ENCODE assay signal across 21 cellular contexts in the genomic region with DNA sequence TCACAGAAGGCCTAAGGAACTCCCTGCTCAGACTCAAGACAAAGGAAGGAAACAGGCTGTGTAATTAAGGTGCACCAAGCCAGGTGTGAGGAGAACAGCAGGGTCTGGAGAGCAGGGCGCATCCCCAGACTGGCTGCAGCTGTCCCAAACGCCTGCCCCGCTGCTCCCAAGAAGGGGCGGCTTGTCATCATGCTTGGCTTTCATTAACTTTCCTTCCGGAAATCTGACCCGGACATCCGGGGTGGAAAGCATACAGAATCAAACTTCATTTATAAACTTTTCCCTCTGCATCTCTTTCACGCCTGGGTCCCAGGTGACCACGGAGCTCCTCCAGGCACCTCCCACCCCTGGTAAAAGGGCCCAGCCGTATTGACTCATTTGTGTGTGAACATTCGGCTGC. TPM values are rescaled to one million over a fixed set of nuclear protein-coding genes. Genes with fewer than 3 reads are reported as not detected.
A peak's percentile ranks its signal among the peaks of the same experiment; 100 is the strongest.
DNase-seq lines count a peak whose midpoint lies in the region; ATAC-seq, FAIRE-seq and TF ChIP-seq lines count a peak whose summit lies in the region.
"Had no signal": no experiment of that assay in that cellular context is flagged by ENCODE, and none has a peak within 500 bp of the region (broad histone marks: within the 10 kb centered on the region; RNA-seq: fewer than 3 reads in every experiment).

No MANE protein-coding gene starts in this region.

- TF ChIP-seq CTCF in IMR-90 (conservative IDR thresholded peaks at IDR 0.05; ENCODE audit: low read depth, low read length) (no peak), H1 (IDR thresholded peaks at IDR 0.05; ENCODE audit: control extremely low read depth in 1 of 3, insufficient read depth in 1 of 3, low read depth in 1 of 3, low read length in 3 of 3) (no peak)

- no peak for DNase-seq in IMR-90
- no peak for DNase-seq in H1 (ENCODE audit: low read depth in 1 of 2, low spot score in 2 of 2)
- DNase-seq in occipital lobe (lab: John Stamatoyannopoulos, UW), result no peak
- DNase-seq in putamen (ENCODE audit: low spot score), result no peak
- no peak for DNase-seq in activated CD4-positive, alpha-beta T cell treated with anti-CD3 and anti-CD28 coated beads, Interleukin-2, amount 50 U/mL, for 1 hour
- DNase-seq: activated CD4-positive, alpha-beta T cell treated with anti-CD3 and anti-CD28 coated beads, Interleukin-2, amount 50 U/mL, for 48 hours; activated naive CD4-positive, alpha-beta T cell treated with anti-CD3 and anti-CD28 coated beads for 36 hours; activated T-cell treated with anti-CD3 and anti-CD28 coated beads for 4 hours; AML-193; Caco-2; mucosa of descending colon; NCI-H1105; NCI-H524 treated with DMSO at 0.1 percent for 48 hours; SHP77; stimulated activated CD4-positive, alpha-beta T cell treated with anti-CD3 and anti-CD28 coated beads, Interleukin-4, amount 100 ng/mL, for 1 hour; T-helper 1 cell had no signal

- ATAC-seq in IMR-90 (ENCODE audit: low read depth) (no peak), GM21390 (IDR thresholded peaks at IDR 0.05; ENCODE audit: unreplicated experiment) (no peak)
- ATAC-seq: mucosa of descending colon had no signal

- H3K9ac ChIP-seq in IMR-90 (ENCODE audit: low read depth, low read length) (peak overlapping the region; percentile 12; the same call in 1 of the 2 replicates), H1 (replicated peaks in 1 of 4; ENCODE audit: extremely low read depth in 1 of 4, low read depth in 3 of 4, low read length in 3 of 4) (no peak overlapping the region), iPS-20b (ENCODE audit: low read depth, low read length) (peak overlapping the region; percentile 33; the same call in 1 of the 2 replicates), skeletal muscle satellite cell (ENCODE audit: low read depth, low read length) (peak overlapping the region; percentile 72)

- POLR2A ChIA-PET in IMR-90 (lab: Charles Lee; ENCODE audit: unreplicated experiment) (interaction anchor here (0.5 kb wide), 1 partner anchor 29 kb away, joined by 8 read pairs; no protein-coding TSS in a partner anchor), H1 (lab: Charles Lee; ENCODE audit: partially characterized antibody) (interaction anchor here (0.6 to 1.7 kb wide), 4 partner anchors 9 to 1196 kb away, joined by 3 to 4 read pairs (median 4); no protein-coding TSS in a partner anchor)

- H2BK120ac ChIP-seq in IMR-90 (ENCODE audit: low read depth, low read length) (no peak overlapping the region; the same call in 1 of the 2 replicates), H1 (replicated peaks; ENCODE audit: low read depth, low read length) (no peak overlapping the region)

- TF ChIP-seq RAD21 in IMR-90 (IDR thresholded peaks at IDR 0.05; ENCODE audit: low read length), result no peak
- TF ChIP-seq RAD21 in H1 (IDR thresholded peaks at IDR 0.05 in 1 of 2, conservative IDR thresholded peaks at IDR 0.05 in 1 of 2; ENCODE audit: low read depth in 2 of 2, low read length in 2 of 2), result no peak

- H2AFZ ChIP-seq in IMR-90 (replicated peaks; ENCODE audit: low read length, poor library complexity), result no peak overlapping the region
- H2AFZ ChIP-seq in H1 (ENCODE audit: low read length), result no peak overlapping the region

- peaks cover 17% of the 10 kb centered on the region for H3K4me1 ChIP-seq in IMR-90 (ENCODE audit: control insufficient read depth, insufficient read depth, low read length)
- H3K4me1 ChIP-seq in H1 (replicated peaks in 1 of 4; ENCODE audit: control insufficient read depth in 3 of 4, insufficient read depth in 4 of 4, low read length in 3 of 4), result peaks cover 8 to 21% (median 19%) of the 10 kb centered on the region in 4 experiments
- H3K4me1 ChIP-seq in iPS-20b (ENCODE audit: insufficient read depth, low read length), result peaks cover 36% of the 10 kb centered on the region
- peaks cover 46% of the 10 kb centered on the region for H3K4me1 ChIP-seq in skeletal muscle satellite cell (ENCODE audit: control insufficient read depth, insufficient read depth, low read length)
- H3K4me1 ChIP-seq: Caco-2 had no signal

- H2AK9ac ChIP-seq in IMR-90 (replicated peaks; ENCODE audit: low read depth, low read length, poor library complexity), result peak overlapping the region; percentile 43

- no peaks in the 10 kb centered on the region for H3K23me2 ChIP-seq in H1 (ENCODE audit: low read depth, low read length)

- peak overlapping the region; percentile 41 for H3K4me2 ChIP-seq in IMR-90 (ENCODE audit: low read depth, low read length)
- peak overlapping the region; percentile 23 to 41; a peak in 1 of 4 replicates for H3K4me2 ChIP-seq in H1 (ENCODE audit: insufficient read depth in 1 of 2, low read depth in 2 of 2, low read length in 2 of 2)
- peak overlapping the region; percentile 79 for H3K4me2 ChIP-seq in skeletal muscle satellite cell (ENCODE audit: low read length)

- H3K27ac ChIP-seq in IMR-90 (ENCODE audit: insufficient read depth, low read length) (peak overlapping the region; percentile 53), H1 (ENCODE audit: low read depth, low read length) (no peak overlapping the region), iPS-20b (ENCODE audit: low read length) (no peak overlapping the region)

- CTCF ChIA-PET in IMR-90 (lab: Yijun Ruan, JAX) (interaction anchor here (0.6 kb wide), 1 partner anchor 456 kb away, joined by 3 read pairs; no protein-coding TSS in a partner anchor), H1 (lab: Charles Lee; ENCODE audit: partially characterized antibody) (interaction anchor here (0.5 to 1.6 kb wide), 5 partner anchors 11 to 1108 kb away, joined by 3 to 4 read pairs (median 3); no protein-coding TSS in a partner anchor)

- no peak for FAIRE-seq in H1 (lab: Jason Lieb, UNC)
- FAIRE-seq: keratinocyte had no signal

- TF ChIP-seq EP300 in H1 (IDR thresholded peaks at IDR 0.05; ENCODE audit: borderline replicate concordance in 1 of 2, low read depth in 2 of 2, low read length in 2 of 2), result no peak

- H2AK5ac ChIP-seq in IMR-90 (ENCODE audit: low read depth, low read length) (peak overlapping the region; percentile 70), H1 (ENCODE audit: low read depth, low read length) (no peak overlapping the region)

- no CpG with 5 or more reads among the region's 11 CpGs for WGBS in IMR-90 (ENCODE audit: extremely low coverage in 2 of 2, insufficient read length in 1 of 2), 2 experiments
- WGBS in H1 (ENCODE audit: extremely low coverage in 1 of 2, insufficient coverage in 1 of 2, insufficient read length in 1 of 2, insufficient replicate concordance in 2 of 2, low coverage in 1 of 2, low lambda C conversion rate in 2 of 2, missing lambda C conversion rate in 1 of 2), 2 experiments, result 76% methylated on average over 11 of the region's 11 CpGs; no CpG with 5 or more reads in 1 of the 2 experiments

- H3K14ac ChIP-seq in IMR-90 (replicated peaks; ENCODE audit: low read depth, low read length) (peak overlapping the region; percentile 43), H1 (ENCODE audit: insufficient read length) (no peak overlapping the region)

- no peak overlapping the region for H2BK20ac ChIP-seq in IMR-90 (ENCODE audit: low read depth, low read length)
- H2BK20ac ChIP-seq in H1 (ENCODE audit: low read length), result no peak overlapping the region

- peaks cover 0 to 38% of the 10 kb centered on the region in 2 experiments; a peak in 2 of 4 replicates for H3K79me2 ChIP-seq in H1 (ENCODE audit: control insufficient read depth in 1 of 2, insufficient read depth in 2 of 2, low read length in 2 of 2)

- H3K9me1 ChIP-seq in IMR-90 (ENCODE audit: insufficient read depth, low read length), result peaks cover 29% of the 10 kb centered on the region

- no peak for TF ChIP-seq POLR2A in IMR-90 (IDR thresholded peaks at IDR 0.05; ENCODE audit: low read depth, low read length)
- TF ChIP-seq POLR2A in H1 (IDR thresholded peaks at IDR 0.05; ENCODE audit: control extremely low read depth in 1 of 2, low read depth in 2 of 2, low read length in 2 of 2), result no peak

- H4K91ac ChIP-seq in IMR-90 (ENCODE audit: insufficient read depth, low read depth, low read length) (peak overlapping the region; percentile 20), H1 (replicated peaks; ENCODE audit: insufficient read length, low read length) (no peak overlapping the region)

- intact Hi-C loops in IMR-90 (cut with micrococcal nuclease), result loop anchor here (5.0 kb wide), 1 partner anchor 205 kb away; no protein-coding TSS in a partner anchor

- H3K36me3 ChIP-seq in IMR-90 (ENCODE audit: control insufficient read depth, insufficient read depth, low read length) (peaks cover 15% of the 10 kb centered on the region), H1 (ENCODE audit: control insufficient read depth in 2 of 4, insufficient read depth in 4 of 4, low read length in 3 of 4) (no peaks in the 10 kb centered on the region), iPS-20b (ENCODE audit: insufficient read depth, low read depth, low read length) (no peaks in the 10 kb centered on the region), skeletal muscle satellite cell (ENCODE audit: insufficient read depth, low read length) (peaks cover 12% of the 10 kb centered on the region)

- peaks cover 48% of the 10 kb centered on the region for H4K20me1 ChIP-seq in IMR-90 (ENCODE audit: insufficient read depth, low read length)
- H4K20me1 ChIP-seq in H1 (replicated peaks in 1 of 2; ENCODE audit: control insufficient read depth in 1 of 2, insufficient read depth in 2 of 2, low read length in 2 of 2), result no peaks in the 10 kb centered on the region

- no peaks in the 10 kb centered on the region for H3K9me3 ChIP-seq in IMR-90 (ENCODE audit: control insufficient read depth, insufficient read depth, low read length)
- no peaks in the 10 kb centered on the region for H3K9me3 ChIP-seq in H1 (ENCODE audit: insufficient read depth in 2 of 2, low read depth in 1 of 2, low read length in 1 of 2)
- H3K9me3 ChIP-seq in iPS-20b (ENCODE audit: insufficient read depth, low read depth, low read length), result no peaks in the 10 kb centered on the region
- no peaks in the 10 kb centered on the region for H3K9me3 ChIP-seq in skeletal muscle satellite cell (replicated peaks; ENCODE audit: low read length)
- H3K9me3 ChIP-seq: Caco-2, mucosa of descending colon had no signal

- H2BK5ac ChIP-seq in IMR-90 (ENCODE audit: low read depth, low read length, poor library complexity, severe bottlenecking), result peak overlapping the region; percentile 43
- H2BK5ac ChIP-seq in H1 (ENCODE audit: low read depth, low read length), result no peak overlapping the region

- H3K4me3 ChIP-seq in IMR-90 (ENCODE audit: insufficient read depth, low read depth, low read length) (no peak overlapping the region), H1 (ENCODE audit: extremely low read depth in 1 of 4, insufficient read depth in 2 of 4, low read depth in 3 of 4, low read length in 4 of 4) (no peak overlapping the region), iPS-20b (ENCODE audit: low read length) (no peak overlapping the region), skeletal muscle satellite cell (ENCODE audit: low read length) (peak overlapping the region; percentile 46)
- H3K4me3 ChIP-seq: mucosa of descending colon, skin epidermis had no signal

- H3K79me1 ChIP-seq in IMR-90 (ENCODE audit: low read depth in 1 of 2, low read length in 2 of 2) (peaks cover 43 to 91% of the 10 kb centered on the region in 2 experiments), H1 (ENCODE audit: low read depth, low read length) (peaks cover 12% of the 10 kb centered on the region)

- H3K4ac ChIP-seq in IMR-90 (ENCODE audit: low read depth, low read length) (peak overlapping the region; percentile 55), H1 (replicated peaks; ENCODE audit: insufficient read length, low read depth, low read length) (no peak overlapping the region)

- H4K8ac ChIP-seq in IMR-90 (ENCODE audit: low read depth in 2 of 2, low read length in 2 of 2), result peak overlapping the region; percentile 55 to 85; a peak in 3 of 4 replicates
- no peak overlapping the region for H4K8ac ChIP-seq in H1 (ENCODE audit: extremely low read depth, insufficient read depth, low read length)

- in situ Hi-C loops in IMR-90 (cut with MboI; ENCODE audit: low sequenced_read_pairs), result no loop called here

- H3K56ac ChIP-seq in IMR-90 (ENCODE audit: extremely low read depth, insufficient read depth, low read length) (no peak overlapping the region), H1 (replicated peaks; ENCODE audit: insufficient read length, low read depth, low read length) (no peak overlapping the region)

- dilution Hi-C loops in IMR-90 (cut with HindIII; ENCODE audit: low sequenced_read_pairs, unreplicated experiment), result no loop called here

- H2BK12ac ChIP-seq in H1 (ENCODE audit: low read depth, low read length), result peak overlapping the region; percentile 10; the same call in 1 of the 2 replicates

- peak overlapping the region; percentile 9; the same call in 1 of the 2 replicates for H4K5ac ChIP-seq in IMR-90 (ENCODE audit: low read depth, low read length)
- H4K5ac ChIP-seq in H1 (ENCODE audit: insufficient read length, low read depth, low read length), result no peak overlapping the region

- H3K18ac ChIP-seq in IMR-90 (ENCODE audit: low read depth, low read length) (peak overlapping the region; percentile 7; the same call in 1 of the 2 replicates), H1 (ENCODE audit: extremely low read depth, low read length) (no peak overlapping the region)

- H3K27me3 ChIP-seq in IMR-90 (ENCODE audit: control insufficient read depth, insufficient read depth, low read length) (no peaks in the 10 kb centered on the region), H1 (replicated peaks in 1 of 4; ENCODE audit: control insufficient read depth in 3 of 4, extremely low read depth in 1 of 4, insufficient read depth in 3 of 4, low read length in 3 of 4) (no peaks in the 10 kb centered on the region), iPS-20b (ENCODE audit: insufficient read depth, low read length) (no peaks in the 10 kb centered on the region), skeletal muscle satellite cell (ENCODE audit: control insufficient read depth, insufficient read depth, low read length) (no peaks in the 10 kb centered on the region)

- no peak overlapping the region for H2BK15ac ChIP-seq in IMR-90 (ENCODE audit: low read depth, low read length)
- H2BK15ac ChIP-seq in H1 (ENCODE audit: low read length), result no peak overlapping the region

- no TSS peak for BruUV-seq in IMR-90 (replicated peaks; lab: Mats Ljungman, UMichigan)

- H3K23ac ChIP-seq in IMR-90 (ENCODE audit: low read depth, low read length) (peak overlapping the region; percentile 81; the same call in 1 of the 2 replicates), H1 (ENCODE audit: insufficient read length) (no peak overlapping the region)

RNA-seq across cellular contexts. Expression of a gene that starts 31.7 kb away (rescaled TPM):
- 7.8 and 8.1 TPM in 2 replicates for total RNA-seq in IMR-90 (2012; rRNA removed)
- polyA plus RNA-seq in IMR-90 (2012; rRNA removed), result 12.6 and 13.0 TPM in 2 replicates
- polyA plus RNA-seq in IMR-90 (2012; cell fraction: cytosol; rRNA removed), result 5.5 and 10.2 TPM in 2 replicates
- polyA plus RNA-seq in IMR-90 (2012; cell fraction: nucleus; rRNA removed; ENCODE audit: low replicate concordance), result 29.6 and 33.4 TPM in 2 replicates
- total RNA-seq in H1 (2021; fragmentation: NEBNext Ultra II Directional; extraction: Animal tissue kit (Norgen Biotek cat#: 25700)), result 9.3 and 12.3 TPM in 2 replicates
- polyA plus RNA-seq in H1 (2011; rRNA removed), result 3.1 and 3.8 TPM in 2 replicates
- 2.3 TPM for polyA plus RNA-seq in H1 (2011; cell fraction: cytosol; rRNA removed)
- 10.5 TPM for polyA plus RNA-seq in H1 (2011; cell fraction: nucleus; rRNA removed)
- polyA plus RNA-seq in H1 (2012, experiment 1 of 2), result 5.8 to 7.8 TPM (median 6.4 TPM) in 4 replicates
- polyA plus RNA-seq in H1 (2012, experiment 2 of 2), result 4.2 TPM
- 15.1 TPM for polyA plus RNA-seq in H1 (2013, experiment 1 of 2)
- 14.7 TPM for polyA plus RNA-seq in H1 (2013, experiment 2 of 2)
- polyA minus RNA-seq in H1 (2011; rRNA and poly(A)+ RNA removed), result 5.5 TPM in 2 replicates
- 5.1 TPM for polyA minus RNA-seq in H1 (2011; cell fraction: cytosol; rRNA and poly(A)+ RNA removed)
- polyA minus RNA-seq in H1 (2011; cell fraction: nucleus; rRNA and poly(A)+ RNA removed), result 6.6 TPM
- total RNA-seq in skeletal muscle satellite cell (2012; rRNA removed), result 5.8 and 6.1 TPM in 2 replicates
- total RNA-seq in occipital lobe, result 18.6 TPM
- total RNA-seq: Caco-2 had no signal

Comparison
In these comparisons a context has a peak if more than half of its experiments do, and no peak if none do; other contexts are left out.
1. H3K9ac ChIP-seq: peak in IMR-90 (single experiment), iPS-20b (single experiment) and skeletal muscle satellite cell (single experiment); none in H1 (0 of 4).
2. Peak in every context shown above with its lines, with median percentiles within 50 percentile points of each other: H3K4me2 ChIP-seq.